28 cellular contexts compared by ENCODE assay signal in genomic region chr5:9885164-9885563, GRCh38.
"Had no signal": no experiment of that assay in that cellular context is flagged by ENCODE, and none has a peak within 500 bp of the region (broad histone marks: within the 10 kb centered on the region; RNA-seq: fewer than 3 reads in every experiment).

No MANE protein-coding gene starts in this region.

- H3K79me2 ChIP-seq: parathyroid adenoma had no signal

- H3K4me2 ChIP-seq: neural progenitor cell, smooth muscle cell had no signal

- H2AFZ ChIP-seq: neural progenitor cell, parathyroid adenoma had no signal

- ATAC-seq: natural killer cell; psoas muscle; right cardiac atrium; sciatic nerve; stimulated activated memory B cell treated with anti-CD40 and anti-IgM and Interleukin-4, amounts not matched to agents 10 μg/mL and 1 μg/mL and 100 μg/mL, for 72 hours; stimulated activated naive CD8-positive, alpha-beta T cell treated with anti-CD3 and anti-CD28 coated beads, Interleukin-15, amount 100 ng/mL, for 72 hours; stimulated activated naive CD8-positive, alpha-beta T cell treated with anti-CD3 and anti-CD28 coated beads, Interleukin-15, Interleukin-2, amounts not matched to agents 100 U/mL and 50 U/mL, for 24 hours; upper lobe of right lung had no signal

- H3K9me3 ChIP-seq: ovary, testis, tibial artery, upper lobe of right lung, uterus had no signal

- H3K4me3 ChIP-seq: neural progenitor cell, ovary, psoas muscle, skin epidermis, smooth muscle cell, spleen, suprapubic skin, testis, tibial artery, transverse colon, upper lobe of right lung, uterus had no signal

- H3K36me3 ChIP-seq: neural progenitor cell, ovary, spleen, suprapubic skin, tibial artery, transverse colon, upper lobe of right lung, uterus had no signal

- H3K27me3 ChIP-seq: neural progenitor cell, ovary, spleen, suprapubic skin, testis, tibial artery, transverse colon, upper lobe of right lung, uterus had no signal

- H3K27ac ChIP-seq: neural progenitor cell, ovary, parathyroid adenoma, psoas muscle, skin epidermis, spleen, suprapubic skin, testis, tibial artery, transverse colon, upper lobe of right lung, uterus had no signal

- H3K4me1 ChIP-seq: neural progenitor cell, parathyroid adenoma, psoas muscle, spleen, suprapubic skin, testis, transverse colon, upper lobe of right lung, uterus had no signal

- H3K9ac ChIP-seq: neural progenitor cell, parathyroid adenoma had no signal

- DNase-seq: natural killer cell; occipital lobe; ovary; posterior cingulate gyrus; psoas muscle; right cardiac atrium; spleen; stimulated activated CD4-positive, alpha-beta T cell treated with anti-CD3 and anti-CD28 coated beads, Interleukin-12 subunit alpha, Interleukin-12 subunit beta, amount 100 ng/mL, for 4 hours; stimulated activated CD4-positive, alpha-beta T cell treated with anti-CD3 and anti-CD28 coated beads, Interleukin-1b, Interleukin-23, amount 100 ng/mL, for 48 hours; stimulated activated CD4-positive, alpha-beta T cell treated with anti-CD3 and anti-CD28 coated beads, Interleukin-4, amount 100 ng/mL, for 1 hour; stimulated activated CD4-positive, alpha-beta T cell treated with anti-CD3 and anti-CD28 coated beads, Interleukin-4, amount 100 ng/mL, for 4 hours; stimulated activated CD8-positive, alpha-beta memory T cell treated with anti-CD3 and anti-CD28 coated beads, Interleukin-4, amount 100 ng/mL, for 48 hours; stimulated activated naive CD4-positive, alpha-beta T cell; stimulated activated naive CD8-positive, alpha-beta T cell treated with anti-CD3 and anti-CD28 coated beads, Interleukin-15, amount 100 ng/mL, for 72 hours; stimulated activated naive CD8-positive, alpha-beta T cell treated with anti-CD3 and anti-CD28 coated beads, Interleukin-15, Interleukin-2, amounts not matched to agents 100 U/mL and 50 U/mL, for 24 hours; substantia nigra; testis; tibial artery; transverse colon; upper lobe of right lung; uterus had no signal
